ENCODE assay signal across 17 cellular contexts in the genomic region with DNA sequence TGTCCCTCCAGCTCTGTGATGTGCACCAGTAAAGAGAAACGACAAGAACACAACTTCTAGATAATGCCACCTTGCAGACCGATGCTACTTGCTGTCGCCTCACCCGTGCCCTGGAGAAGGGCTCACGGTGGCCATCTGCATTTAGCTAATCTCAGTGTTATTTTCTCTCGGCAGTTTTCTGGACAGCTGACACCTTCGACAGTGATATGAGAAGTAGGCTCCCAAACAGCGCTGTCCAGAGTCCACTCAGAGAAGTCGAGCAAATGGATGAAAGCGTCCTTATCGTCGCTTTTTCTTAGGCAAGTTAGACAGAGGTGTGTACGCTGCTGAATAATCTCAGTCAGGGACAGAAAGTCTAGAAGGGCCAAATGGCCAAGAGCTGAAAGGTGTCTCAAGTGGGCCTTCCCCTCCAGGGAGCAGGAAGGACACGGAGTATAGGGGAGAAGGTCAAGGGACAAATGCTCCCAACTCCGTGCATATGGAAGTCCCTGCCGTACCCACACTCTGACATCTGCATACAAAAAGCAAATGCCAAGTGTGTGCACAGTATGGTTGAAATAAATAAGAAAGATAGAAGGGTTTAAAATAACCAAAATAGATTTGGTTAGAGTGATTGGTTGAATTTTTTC. TPM values are rescaled to one million over a fixed set of nuclear protein-coding genes. Genes with fewer than 3 reads are reported as not detected.
"Had no signal": no experiment of that assay in that cellular context is flagged by ENCODE, and none has a peak within 500 bp of the region (broad histone marks: within the 10 kb centered on the region; RNA-seq: fewer than 3 reads in every experiment).

No MANE protein-coding gene starts in this region.

- ATAC-seq: activated naive CD4-positive, alpha-beta T cell treated with anti-CD3 and anti-CD28 coated beads, Interleukin-2, amount 50 U/mL, for 72 hours; mucosa of descending colon; stimulated activated effector memory CD8-positive, alpha-beta T cell treated with anti-CD3 and anti-CD28 coated beads, Interleukin-12 subunit alpha, Interleukin-12 subunit beta, amount 100 ng/mL, for 72 hours; stimulated activated naive CD8-positive, alpha-beta T cell treated with anti-CD3 and anti-CD28 coated beads, Interleukin-15, amount 100 ng/mL, for 72 hours; T-cell had no signal

- H3K27me3 ChIP-seq: colonic mucosa, hepatocyte, tibial nerve had no signal

- H3K36me3 ChIP-seq: colonic mucosa, tibial nerve had no signal

- H3K9me3 ChIP-seq: colonic mucosa, mucosa of descending colon, tibial nerve had no signal

- H3K27ac ChIP-seq: colonic mucosa, epithelial cell of prostate, hepatocyte had no signal

- H3K4me3 ChIP-seq: colonic mucosa, hepatocyte, mucosa of descending colon, tibial nerve had no signal

- DNase-seq: activated gamma-delta T cell treated with Interleukin-2 at 50 U/mL for 16 hours; activated T-cell treated with anti-CD3 and anti-CD28 coated beads, Interleukin-2, amount 50 U/mL, for 1 hour; aorta; colonic mucosa; kidney glomerular epithelial cell; mucosa of descending colon; nephron progenitor cell; nucleus accumbens; small intestine; stimulated activated CD4-positive, alpha-beta T cell treated with anti-CD3 and anti-CD28 coated beads, Interleukin-2, amount 100 ng/mL, for 24 hours; stimulated activated naive CD8-positive, alpha-beta T cell treated with anti-CD3 and anti-CD28 coated beads, Interleukin-15, amount 100 ng/mL, for 72 hours; T-cell had no signal

- H3K4me1 ChIP-seq: colonic mucosa had no signal

RNA-seq across cellular contexts. Expression of a gene that starts 42.4 kb away (rescaled TPM):
- total RNA-seq: activated naive CD4-positive, alpha-beta T cell treated with anti-CD3 and anti-CD28 coated beads, Interleukin-2, amount 50 U/mL, for 72 hours; T-cell had no signal
